In the genomic region with DNA sequence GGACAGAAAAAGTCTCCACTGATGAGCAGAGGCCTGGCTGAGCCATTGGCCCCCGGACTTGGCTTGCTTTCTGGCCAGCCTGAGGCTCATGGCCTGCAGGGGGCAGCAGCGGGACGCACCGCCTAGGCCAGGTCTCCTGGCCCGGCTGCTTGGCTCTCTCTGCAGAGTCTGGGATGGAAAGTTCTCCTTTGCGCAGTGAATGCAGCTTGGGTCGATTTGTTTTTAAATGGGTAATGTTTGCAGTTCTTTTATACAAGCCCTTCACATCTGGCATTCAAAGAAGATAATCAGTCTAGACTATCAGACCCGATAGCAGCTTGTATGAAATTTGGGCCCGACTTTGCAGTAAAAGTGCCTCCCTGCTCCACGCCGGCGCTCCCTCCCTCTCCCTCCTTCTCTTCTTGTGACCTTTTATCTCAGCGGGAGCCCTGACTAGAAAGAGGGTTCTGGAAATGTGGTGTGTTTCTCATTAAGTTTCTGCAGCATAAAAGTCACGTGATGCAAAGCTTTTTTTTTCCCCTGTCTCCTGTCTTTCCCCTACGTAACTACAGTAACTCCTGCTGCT, we compare ENCODE assay signal across 8 cellular contexts. TPM values are rescaled to one million over a fixed set of nuclear protein-coding genes. Genes with fewer than 3 reads are reported as not detected.
DNase-seq lines count a peak whose midpoint lies in the region; ATAC-seq and TF ChIP-seq lines count a peak whose summit lies in the region.

No MANE protein-coding gene starts in this region.

- no peak for TF ChIP-seq POLR2A in gastroesophageal sphincter (IDR thresholded peaks at IDR 0.05)

- no peaks in the 10 kb centered on the region for H3K9me3 ChIP-seq in gastroesophageal sphincter

- no peak for TF ChIP-seq EP300 in gastroesophageal sphincter (IDR thresholded peaks at IDR 0.05)

- H3K36me3 ChIP-seq in gastroesophageal sphincter, result no peaks in the 10 kb centered on the region

- H3K27me3 ChIP-seq in gastroesophageal sphincter, result no peaks in the 10 kb centered on the region

- H3K27ac ChIP-seq in gastroesophageal sphincter (no peak overlapping the region), substantia nigra (ENCODE audit: low read depth, low read length, poor library complexity, severe bottlenecking) (no peak overlapping the region)

- peaks cover 0 to 15% (median 12%) of the 10 kb centered on the region in 3 donors for H3K4me1 ChIP-seq in gastroesophageal sphincter

- TF ChIP-seq CTCF in gastroesophageal sphincter (IDR thresholded peaks at IDR 0.05), result peak; percentile 93 to 96 (median 95)

- WGBS in gastroesophageal sphincter (ENCODE audit: low coverage in 1 of 2), 2 donors, result 24 to 33% methylated on average over 6 to 10 of the region's 15 CpGs

- H3K4me3 ChIP-seq in gastroesophageal sphincter, result no peak overlapping the region

- ATAC-seq in GM18868 (IDR thresholded peaks at IDR 0.05; ENCODE audit: unreplicated experiment), result peak; percentile 64
- ATAC-seq in gastroesophageal sphincter, result peak; percentile 82

- DNase-seq in AG08395 (ENCODE audit: low spot score) (peak; percentile 85), HuH-7 (ENCODE audit: low spot score) (peak; percentile 87), SK-N-DZ (ENCODE audit: low spot score) (peak; percentile 89), non-pigmented ciliary epithelial cell (ENCODE audit: low read depth) (peak; percentile 44), substantia nigra (lab: John Stamatoyannopoulos, UW) (peak; percentile 6 to 91 (median 73))
- peak; percentile 39 to 70 (median 61) for DNase-seq in activated naive CD4-positive, alpha-beta T cell (lab: John Stamatoyannopoulos, UW)

RNA-seq across cellular contexts. Expression of gene ZNF621, which starts 59.9 kb away (rescaled TPM):
- 14.9 and 19.2 TPM in 2 replicates for polyA plus RNA-seq in SK-N-DZ (2014; cell fraction: cytosol; rRNA removed)
- 16.1 and 30.9 TPM in 2 replicates for polyA plus RNA-seq in SK-N-DZ (2014; cell fraction: nucleus; rRNA removed)
- 10 to 100 TPM; 10.9 to 28.3 (median 18.6) TPM for total RNA-seq in gastroesophageal sphincter
